1 cellular context compared by ENCODE assay signal in the genomic region with DNA sequence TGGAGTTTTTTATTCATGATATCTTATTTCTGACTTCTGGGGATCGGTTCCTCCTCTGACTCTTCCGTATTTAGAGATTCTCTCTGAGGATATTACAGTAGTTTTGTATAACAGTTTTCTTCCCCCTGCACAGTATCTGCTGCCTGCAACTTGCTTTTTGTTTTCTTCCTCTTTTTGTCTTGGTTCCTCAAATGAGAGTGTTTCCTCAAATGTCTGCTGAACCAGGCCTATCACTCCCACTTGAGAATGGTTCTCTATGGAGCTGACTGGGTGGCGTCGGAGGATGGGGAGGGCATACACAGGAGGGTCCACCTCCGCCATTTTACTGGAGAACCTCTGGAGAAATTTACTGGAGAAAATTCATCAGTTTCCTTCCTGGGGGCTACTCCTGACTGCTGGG.
TF ChIP-seq lines count a peak whose summit lies in the region.

No MANE protein-coding gene starts in this region.

TF ChIP-seq in GM23338, 12 proteins besides CTCF, POLR2A, EP300 and RAD21 (continued from another document):
- TF ChIP-seq, protein P1, sequence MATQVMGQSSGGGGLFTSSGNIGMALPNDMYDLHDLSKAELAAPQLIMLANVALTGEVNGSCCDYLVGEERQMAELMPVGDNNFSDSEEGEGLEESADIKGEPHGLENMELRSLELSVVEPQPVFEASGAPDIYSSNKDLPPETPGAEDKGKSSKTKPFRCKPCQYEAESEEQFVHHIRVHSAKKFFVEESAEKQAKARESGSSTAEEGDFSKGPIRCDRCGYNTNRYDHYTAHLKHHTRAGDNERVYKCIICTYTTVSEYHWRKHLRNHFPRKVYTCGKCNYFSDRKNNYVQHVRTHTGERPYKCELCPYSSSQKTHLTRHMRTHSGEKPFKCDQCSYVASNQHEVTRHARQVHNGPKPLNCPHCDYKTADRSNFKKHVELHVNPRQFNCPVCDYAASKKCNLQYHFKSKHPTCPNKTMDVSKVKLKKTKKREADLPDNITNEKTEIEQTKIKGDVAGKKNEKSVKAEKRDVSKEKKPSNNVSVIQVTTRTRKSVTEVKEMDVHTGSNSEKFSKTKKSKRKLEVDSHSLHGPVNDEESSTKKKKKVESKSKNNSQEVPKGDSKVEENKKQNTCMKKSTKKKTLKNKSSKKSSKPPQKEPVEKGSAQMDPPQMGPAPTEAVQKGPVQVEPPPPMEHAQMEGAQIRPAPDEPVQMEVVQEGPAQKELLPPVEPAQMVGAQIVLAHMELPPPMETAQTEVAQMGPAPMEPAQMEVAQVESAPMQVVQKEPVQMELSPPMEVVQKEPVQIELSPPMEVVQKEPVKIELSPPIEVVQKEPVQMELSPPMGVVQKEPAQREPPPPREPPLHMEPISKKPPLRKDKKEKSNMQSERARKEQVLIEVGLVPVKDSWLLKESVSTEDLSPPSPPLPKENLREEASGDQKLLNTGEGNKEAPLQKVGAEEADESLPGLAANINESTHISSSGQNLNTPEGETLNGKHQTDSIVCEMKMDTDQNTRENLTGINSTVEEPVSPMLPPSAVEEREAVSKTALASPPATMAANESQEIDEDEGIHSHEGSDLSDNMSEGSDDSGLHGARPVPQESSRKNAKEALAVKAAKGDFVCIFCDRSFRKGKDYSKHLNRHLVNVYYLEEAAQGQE (IDR thresholded peaks at IDR 0.05; ENCODE audit: unreplicated experiment) = no peak
- TF ChIP-seq EZH2 (IDR thresholded peaks at IDR 0.05; ENCODE audit: low read depth, unreplicated experiment) (no peak), CREB1 (CRISPR knock-in tag; IDR thresholded peaks at IDR 0.05; ENCODE audit: low read depth) (no peak), ZNF114 (CRISPR knock-in tag; IDR thresholded peaks at IDR 0.05) (no peak)
- TF ChIP-seq, protein P2, sequence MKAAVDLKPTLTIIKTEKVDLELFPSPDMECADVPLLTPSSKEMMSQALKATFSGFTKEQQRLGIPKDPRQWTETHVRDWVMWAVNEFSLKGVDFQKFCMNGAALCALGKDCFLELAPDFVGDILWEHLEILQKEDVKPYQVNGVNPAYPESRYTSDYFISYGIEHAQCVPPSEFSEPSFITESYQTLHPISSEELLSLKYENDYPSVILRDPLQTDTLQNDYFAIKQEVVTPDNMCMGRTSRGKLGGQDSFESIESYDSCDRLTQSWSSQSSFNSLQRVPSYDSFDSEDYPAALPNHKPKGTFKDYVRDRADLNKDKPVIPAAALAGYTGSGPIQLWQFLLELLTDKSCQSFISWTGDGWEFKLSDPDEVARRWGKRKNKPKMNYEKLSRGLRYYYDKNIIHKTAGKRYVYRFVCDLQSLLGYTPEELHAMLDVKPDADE (IDR thresholded peaks at IDR 0.05) = no peak
